1 cellular context compared by ENCODE assay signal in the genomic region with DNA sequence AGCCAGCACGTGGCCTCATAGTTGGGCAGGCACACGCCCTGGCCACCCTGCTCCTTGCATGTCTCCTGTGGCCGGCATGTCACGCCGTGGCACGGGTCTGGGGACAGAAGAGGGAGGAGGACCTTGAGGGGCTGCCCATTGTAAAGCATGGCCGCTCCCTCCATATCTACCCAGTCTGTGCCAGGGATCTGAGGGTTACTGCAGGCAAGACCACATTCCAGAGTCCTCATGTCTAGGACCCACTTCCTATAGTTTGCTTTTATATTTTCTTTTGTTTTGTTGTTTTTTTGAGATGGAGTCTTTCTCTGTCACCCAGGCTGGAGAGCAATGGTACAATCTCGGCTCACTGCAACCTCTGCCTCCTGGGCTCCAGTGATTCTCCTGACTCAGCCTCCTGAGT. TPM values are rescaled to one million over a fixed set of nuclear protein-coding genes. Genes with fewer than 3 reads are reported as not detected.
"Had no signal": no experiment of that assay in that cellular context is flagged by ENCODE, and none has a peak within 500 bp of the region (broad histone marks: within the 10 kb centered on the region; RNA-seq: fewer than 3 reads in every experiment).

No MANE protein-coding gene starts in this region.

RNA-seq across cellular contexts. Expression of a gene that starts 54.6 kb away (rescaled TPM):
- total RNA-seq: GM23248 had no signal
